1 cellular context compared by ENCODE assay signal in the genomic region with DNA sequence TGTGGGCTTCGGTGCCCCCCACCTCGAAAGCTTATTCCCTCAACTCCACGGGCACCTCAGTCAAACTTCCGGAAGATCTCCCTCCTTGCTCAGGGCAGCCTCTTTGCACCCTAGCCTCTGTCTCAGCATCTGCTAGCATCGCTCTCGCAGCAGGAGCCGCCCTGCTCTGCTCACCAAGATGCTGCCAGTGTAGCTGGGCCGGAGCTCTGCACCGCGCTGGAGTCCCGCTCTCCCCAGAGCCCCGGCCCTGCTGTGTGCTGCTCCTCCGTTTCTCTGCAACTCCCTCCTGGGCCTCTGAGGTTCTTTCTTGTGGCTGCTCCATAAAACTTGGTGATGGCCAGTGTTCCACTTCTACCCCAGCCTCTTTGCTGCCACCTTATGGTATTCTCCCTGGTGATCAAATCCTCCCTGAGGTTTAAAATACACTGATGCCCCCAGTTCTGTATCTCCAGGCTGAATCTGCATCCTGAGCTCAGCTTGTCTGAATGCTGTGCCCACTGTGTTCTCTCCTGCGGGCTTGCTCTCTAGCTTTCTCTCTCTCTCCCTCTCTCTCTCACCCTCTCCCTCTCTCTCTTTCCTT.
TF ChIP-seq lines count a peak whose summit lies in the region.

No MANE protein-coding gene starts in this region.

TF ChIP-seq in HEK293, 187 proteins besides CTCF, POLR2A, EP300 and RAD21 (continued from another document):
- TF ChIP-seq ZBTB17 (tag by site-specific recombination; IDR thresholded peaks at IDR 0.05) = 0 out of 2 replicates have a peak, but pooled peaks have one; percentile 38
